ENCODE assay signal across 20 cellular contexts in genomic region chr20:57573176-57573575, GRCh38. TPM values are rescaled to one million over a fixed set of nuclear protein-coding genes. Genes with fewer than 3 reads are reported as not detected.
"Had no signal": no experiment of that assay in that cellular context is flagged by ENCODE, and none has a peak within 500 bp of the region (broad histone marks: within the 10 kb centered on the region; RNA-seq: fewer than 3 reads in every experiment).

No MANE protein-coding gene starts in this region.

- H3K4me3 ChIP-seq: heart left ventricle, psoas muscle, sigmoid colon, thoracic aorta, upper lobe of right lung had no signal

- H3K36me3 ChIP-seq: heart left ventricle, sigmoid colon, thoracic aorta, upper lobe of right lung had no signal

- H3K4me1 ChIP-seq: heart left ventricle, psoas muscle, sigmoid colon, upper lobe of right lung had no signal

- H3K9me3 ChIP-seq: heart left ventricle, psoas muscle, sigmoid colon, thoracic aorta, upper lobe of right lung had no signal

- H3K4me3 Mint-ChIP-seq: activated T-helper 1 cell treated with anti-CD3 and anti-CD28 coated beads, Interleukin-12 subunit alpha, Interleukin-12 subunit beta, Interleukin-2, Interleukin-4 antibody, amounts not matched to agents 30 ng/mL and 10 ng/mL and 1 ng/mL, durations not matched to agents 14 hours and 24 hours and 36 hours had no signal

- DNase-seq: activated CD4-positive, CD25-positive, alpha-beta regulatory T cell treated with anti-CD3 and anti-CD28 coated beads, Interleukin-2, amount 50 U/mL, for 72 hours; activated naive CD4-positive, alpha-beta T cell; anterior cingulate cortex; cerebellar nuclear complex; effector memory CD4-positive, alpha-beta T cell; foreskin melanocyte; heart left ventricle; psoas muscle; sigmoid colon; stimulated activated CD4-positive, alpha-beta T cell treated with anti-CD3 and anti-CD28 coated beads, Interleukin-2, amount 100 ng/mL, for 24 hours; T-helper 1 cell; T1000; upper lobe of right lung had no signal

- H3K27ac ChIP-seq: epithelial cell of prostate, heart left ventricle, psoas muscle, sigmoid colon, thoracic aorta, upper lobe of right lung had no signal

- H3K9me3 Mint-ChIP-seq: activated T-helper 1 cell treated with anti-CD3 and anti-CD28 coated beads, Interleukin-12 subunit alpha, Interleukin-12 subunit beta, Interleukin-2, Interleukin-4 antibody, amounts not matched to agents 30 ng/mL and 10 ng/mL and 1 ng/mL, durations not matched to agents 14 hours and 24 hours and 36 hours had no signal

- H3K27ac Mint-ChIP-seq: activated T-helper 1 cell treated with anti-CD3 and anti-CD28 coated beads, Interleukin-12 subunit alpha, Interleukin-12 subunit beta, Interleukin-2, Interleukin-4 antibody, amounts not matched to agents 30 ng/mL and 10 ng/mL and 1 ng/mL, durations not matched to agents 14 hours and 24 hours and 36 hours had no signal

RNA-seq across cellular contexts. Expression of gene PCK1, which starts 12.3 kb away (rescaled TPM):
- total RNA-seq: activated CD8-positive, alpha-beta memory T cell treated with anti-CD3 and anti-CD28 coated beads for 36 hours; activated T-helper 1 cell treated with anti-CD3 and anti-CD28 coated beads, Interleukin-12 subunit alpha, Interleukin-12 subunit beta, Interleukin-2, Interleukin-4 antibody, amounts not matched to agents 30 ng/mL and 10 ng/mL and 1 ng/mL, durations not matched to agents 14 hours and 24 hours and 36 hours; osteocyte had no signal

RNA-seq across cellular contexts. Expression of gene ZBP1, which starts 47.0 kb away (rescaled TPM):
- total RNA-seq: fibroblast of lung, kidney epithelial cell, osteocyte had no signal

RNA-seq across cellular contexts. Expression of gene CTCFL, which starts 48.2 kb away (rescaled TPM):
- total RNA-seq: activated CD8-positive, alpha-beta memory T cell treated with anti-CD3 and anti-CD28 coated beads for 36 hours; activated T-helper 1 cell treated with anti-CD3 and anti-CD28 coated beads, Interleukin-12 subunit alpha, Interleukin-12 subunit beta, Interleukin-2, Interleukin-4 antibody, amounts not matched to agents 30 ng/mL and 10 ng/mL and 1 ng/mL, durations not matched to agents 14 hours and 24 hours and 36 hours; fibroblast of lung; heart left ventricle; osteocyte; psoas muscle; thoracic aorta; upper lobe of right lung had no signal
